8 cellular contexts compared by ENCODE assay signal in genomic region chr2:100416939-100417744, GRCh38. TPM values are rescaled to one million over a fixed set of nuclear protein-coding genes. Genes with fewer than 3 reads are reported as not detected.
DNase-seq lines count a peak whose midpoint lies in the region; ATAC-seq and TF ChIP-seq lines count a peak whose summit lies in the region.

CHST10 (minus strand) TSS chr2:100417668; CDS start chr2:100406675, 10,993 bp downstream.

- H3K4me3 Mint-ChIP-seq in CD14-positive monocyte: peak within 1 kb of the TSS; percentile 83 to 96

- H3K9ac ChIP-seq in neural cell (ENCODE audit: low read length): peak within 1 kb of the TSS; percentile 75
- H3K9ac ChIP-seq in stomach smooth muscle (ENCODE audit: low read length in 2 of 2): peak within 1 kb of the TSS; percentile 78 to 91

- H3K9me2 ChIP-seq in neural cell (ENCODE audit: insufficient read depth, low read length): no peaks in the 10 kb centered on the region

- peak within 1 kb of the TSS in 5 of 7 donors; percentile 2 to 58 (median 53) for H3K27ac Mint-ChIP-seq in CD14-positive monocyte

- intact Hi-C loops in CD14-positive monocyte (cut with micrococcal nuclease): no loop called here

- no peak for DNase-seq in CD14-positive monocyte (ENCODE audit: low spot score)
- peak; percentile 63 for DNase-seq in OCI-M1 (lab: John Stamatoyannopoulos, UW)
- DNase-seq in activated effector memory CD4-positive, alpha-beta T cell treated with Interleukin-2 at 50 U/mL for 16 hours: peak; percentile 18
- DNase-seq in fibroblast of villous mesenchyme (ENCODE audit: low read depth): peak; percentile 61

- peak; percentile 29 for TF ChIP-seq EP300 in neural cell (conservative IDR thresholded peaks at IDR 0.05; ENCODE audit: poor library complexity, severe bottlenecking)

- peak within 1 kb of the TSS; percentile 86 for H3K4me2 ChIP-seq in neural cell (ENCODE audit: low read length)

- H3K79me2 ChIP-seq in neural cell (replicated peaks; ENCODE audit: insufficient read depth, low read length): peaks cover 22% of the 10 kb centered on the region

- peaks cover 4 to 7% of the 10 kb centered on the region in 2 donors for H3K36me3 Mint-ChIP-seq in CD14-positive monocyte

- peaks cover 11% of the 10 kb centered on the region for H3K4me1 ChIP-seq in stomach smooth muscle (ENCODE audit: control insufficient read depth, insufficient read depth, low read length)

- H3K4me1 Mint-ChIP-seq in CD14-positive monocyte: peaks cover 35% of the 10 kb centered on the region

- H4K20me1 ChIP-seq in neural cell (ENCODE audit: insufficient read depth): no peaks in the 10 kb centered on the region

- TF ChIP-seq CTCF in CD14-positive monocyte (IDR thresholded peaks at IDR 0.05) (no peak), fibroblast of villous mesenchyme (IDR thresholded peaks at IDR 0.05; ENCODE audit: insufficient read depth, low read depth, low read length) (no peak), neural cell (IDR thresholded peaks at IDR 0.05; ENCODE audit: poor library complexity, severe bottlenecking) (peak; percentile 28)

- no peaks in the 10 kb centered on the region for H3K36me3 ChIP-seq in neural cell (ENCODE audit: insufficient read depth, low read length)
- peaks cover 0 to 4% of the 10 kb centered on the region in 2 donors for H3K36me3 ChIP-seq in stomach smooth muscle (ENCODE audit: control insufficient read depth in 2 of 2, insufficient read depth in 2 of 2, low read length in 2 of 2)

- no peak for TF ChIP-seq RAD21 in neural cell (conservative IDR thresholded peaks at IDR 0.05)

- ATAC-seq in GM19324 (IDR thresholded peaks at IDR 0.05; ENCODE audit: low FRiP score, unreplicated experiment) (peak; percentile 89), HG03469 (IDR thresholded peaks at IDR 0.05; ENCODE audit: unreplicated experiment) (peak; percentile 56)

- H3K27me3 ChIP-seq in neural cell (ENCODE audit: insufficient read depth, low read depth, low read length) (no peaks in the 10 kb centered on the region), stomach smooth muscle (ENCODE audit: control insufficient read depth in 1 of 2, insufficient read depth in 2 of 2, low read length in 2 of 2) (no peaks in the 10 kb centered on the region)

- no peaks in the 10 kb centered on the region for H3K9me3 Mint-ChIP-seq in CD14-positive monocyte

- H3K4me3 ChIP-seq in fibroblast of villous mesenchyme (ENCODE audit: low read depth, low read length) (peak within 1 kb of the TSS; percentile 87), neural cell (ENCODE audit: low read length) (peak within 1 kb of the TSS; percentile 71), stomach smooth muscle (ENCODE audit: low read length in 2 of 2) (peak within 1 kb of the TSS; percentile 89 to 90)

- H3F3A ChIP-seq in neural cell (ENCODE audit: insufficient read depth, low read length, poor library complexity, severe bottlenecking): no peaks in the 10 kb centered on the region

- H3K9me3 ChIP-seq in neural cell (ENCODE audit: low read length): no peaks in the 10 kb centered on the region
- no peaks in the 10 kb centered on the region for H3K9me3 ChIP-seq in stomach smooth muscle (ENCODE audit: control insufficient read depth in 2 of 2, low read length in 2 of 2)

- H2AFZ ChIP-seq in neural cell (ENCODE audit: low read depth, low read length): peak within 1 kb of the TSS; percentile 65

- H3K27me3 Mint-ChIP-seq in CD14-positive monocyte (ENCODE audit: low read depth in 3 of 3): peaks cover 11% of the 10 kb centered on the region in 3 donors

- H3K27ac ChIP-seq in neural cell (ENCODE audit: low read length): peak within 1 kb of the TSS; percentile 67
- peak within 1 kb of the TSS; percentile 62 for H3K27ac ChIP-seq in stomach smooth muscle (ENCODE audit: low read length)

TF ChIP-seq in neural cell, 6 proteins besides CTCF, POLR2A, EP300 and RAD21:
- TF ChIP-seq REST (IDR thresholded peaks at IDR 0.05; ENCODE audit: borderline replicate concordance): no peak
- peak; percentile 79 for TF ChIP-seq MXI1 (conservative IDR thresholded peaks at IDR 0.05; ENCODE audit: poor library complexity, severe bottlenecking)
- peak; percentile 19 for TF ChIP-seq SMC3 (conservative IDR thresholded peaks at IDR 0.05; ENCODE audit: poor library complexity)
- TF ChIP-seq POLR2AphosphoS5 (IDR thresholded peaks at IDR 0.05): peak; percentile 56
TF ChIP-seq in neural cell: peak in this region for 3.

RNA-seq across cellular contexts. Expression of gene CHST10, which starts in this region (rescaled TPM):
- polyA plus RNA-seq in CD14-positive monocyte: under 1 TPM in 1 of 2 donors, not detected in 1; 0.54 TPM
- 8.6 and 12.2 TPM in 2 replicates for total RNA-seq in fibroblast of villous mesenchyme
- polyA plus RNA-seq in neural cell: 76.1 and 83.3 TPM in 2 replicates
- 73.5 and 75.4 TPM in 2 replicates for polyA minus RNA-seq in neural cell

Comparison
In these comparisons a context has a peak if more than half of its experiments do, and no peak if none do; other contexts are left out.
1. RNA of gene CHST10 (polyA plus RNA-seq): 76.1 to 83.3 TPM in neural cell; 0.54 TPM in CD14-positive monocyte; every median in the first group is over 10 times any median in the second.
2. Peak in every context shown above with its lines, with median percentiles within 50 percentile points of each other: H3K4me3 ChIP-seq.